In genomic region chr1:179169616-179170467, GRCh38 we compare ENCODE assay signal across 13 cellular contexts. TPM values are rescaled to one million over a fixed set of nuclear protein-coding genes. Genes with fewer than 3 reads are reported as not detected.
A peak's percentile ranks its signal among the peaks of the same experiment; 100 is the strongest.
DNase-seq lines count a peak whose midpoint lies in the region; ATAC-seq, FAIRE-seq and TF ChIP-seq lines count a peak whose summit lies in the region.
"Had no signal": no experiment of that assay in that cellular context is flagged by ENCODE, and none has a peak within 500 bp of the region (broad histone marks: within the 10 kb centered on the region; RNA-seq: fewer than 3 reads in every experiment).

No MANE protein-coding gene starts in this region.

- no peaks in the 10 kb centered on the region for H3K27me3 Mint-ChIP-seq in activated CD4-positive, alpha-beta T cell treated with anti-CD3 and anti-CD28 coated beads for 36 hours

- H3K27ac ChIP-seq in RWPE1 (peak overlapping the region; percentile 58), tibial artery (peak overlapping the region; percentile 30 to 61)

- no peak overlapping the region for H3K4me3 ChIP-seq in tibial artery

- H3K27me3 ChIP-seq in tibial artery = no peaks in the 10 kb centered on the region

- H3K4me1 ChIP-seq in tibial artery = peaks cover 0 to 47% (median 9%) of the 10 kb centered on the region in 4 donors

- TF ChIP-seq POLR2A in GM12892 (IDR thresholded peaks at IDR 0.05; ENCODE audit: low read depth, low read length) = no peak

- TF ChIP-seq CTCF in RWPE1 (conservative IDR thresholded peaks at IDR 0.05; ENCODE audit: low read depth) (no peak), tibial artery (IDR thresholded peaks at IDR 0.05) (no peak)

- H3K27ac Mint-ChIP-seq in activated CD4-positive, alpha-beta T cell treated with anti-CD3 and anti-CD28 coated beads for 36 hours = no peak overlapping the region

- no peaks in the 10 kb centered on the region for H3K9me3 ChIP-seq in tibial artery

- H3K4me3 Mint-ChIP-seq in activated CD4-positive, alpha-beta T cell treated with anti-CD3 and anti-CD28 coated beads for 36 hours = no peak overlapping the region

- POLR2A ChIA-PET in activated CD4-positive, alpha-beta T cell treated with anti-CD3 and anti-CD28 coated beads for 36 hours (lab: Charles Lee) = no interaction called here
- POLR2A ChIA-PET in RWPE1 (lab: Yijun Ruan, JAX; ENCODE audit: low non-redundant PET) = no interaction called here

- FAIRE-seq in GM12892 (lab: Jason Lieb, UNC) = no peak

- no peaks in the 10 kb centered on the region for H3K9me3 Mint-ChIP-seq in activated CD4-positive, alpha-beta T cell treated with anti-CD3 and anti-CD28 coated beads for 36 hours (ENCODE audit: low read depth)

- intact Hi-C loops in activated CD4-positive, alpha-beta T cell treated with anti-CD3 and anti-CD28 coated beads for 36 hours (cut with DNase I, micrococcal nuclease) = no loop called here
- intact Hi-C loops in tibial artery (cut with DNase I; ENCODE audit: low total_unique reads) = no loop called here

- H3K4me1 Mint-ChIP-seq in activated CD4-positive, alpha-beta T cell treated with anti-CD3 and anti-CD28 coated beads for 36 hours = peaks cover 16% of the 10 kb centered on the region

- DNase-seq in activated CD4-positive, alpha-beta T cell treated with anti-CD3 and anti-CD28 coated beads for 36 hours = no peak
- DNase-seq in activated CD4-positive, alpha-beta T cell treated with anti-CD3 and anti-CD28 coated beads, Interleukin-2, amount 50 U/mL, for 1 hour = no peak
- peak; percentile 52 for DNase-seq in RWPE1 (ENCODE audit: low spot score)
- peak; percentile 92 for DNase-seq in fibroblast of peridontal ligament (ENCODE audit: extremely low read depth)
- DNase-seq in tibial artery = no peak
- DNase-seq in GM12892 (ENCODE audit: insufficient read length) = no peak
- DNase-seq: ACHN; activated T-cell treated with anti-CD3 and anti-CD28 coated beads, Interleukin-2, amount 50 U/mL, for 48 hours; effector CD4-positive, alpha-beta T cell; retina; T-helper 2 cell had no signal

- no peaks in the 10 kb centered on the region for H3K36me3 ChIP-seq in tibial artery

- CTCF ChIA-PET in activated CD4-positive, alpha-beta T cell treated with anti-CD3 and anti-CD28 coated beads for 36 hours (lab: Charles Lee) = interaction anchor here (2.0 kb wide), 1 partner anchor 12 kb away, joined by 6 read pairs; no protein-coding TSS in a partner anchor
- CTCF ChIA-PET in RWPE1 (lab: Yijun Ruan, JAX) = interaction anchor here (0.6 kb wide), 1 partner anchor 90 kb away, joined by 3 read pairs; no protein-coding TSS in a partner anchor

- H3K36me3 Mint-ChIP-seq in activated CD4-positive, alpha-beta T cell treated with anti-CD3 and anti-CD28 coated beads for 36 hours (ENCODE audit: low read depth) = peaks cover 2% of the 10 kb centered on the region

- peak; percentile 16 for ATAC-seq in activated CD4-positive, alpha-beta T cell treated with anti-CD3 and anti-CD28 coated beads for 36 hours
- ATAC-seq in HG02610 (IDR thresholded peaks at IDR 0.05; ENCODE audit: unreplicated experiment) (no peak), HG03565 (IDR thresholded peaks at IDR 0.05; ENCODE audit: unreplicated experiment) (no peak)

RNA-seq across cellular contexts. Expression of gene ABL2, which starts 59.6 kb away (rescaled TPM):
- 1 to 10 TPM; 6.6 to 8.4 TPM for total RNA-seq in activated CD4-positive, alpha-beta T cell treated with anti-CD3 and anti-CD28 coated beads for 36 hours
- 2.7 TPM for polyA plus RNA-seq in GM12892 (2012; ENCODE audit: missing spikeins)

Comparison
In these comparisons a context has a peak if more than half of its experiments do, and no peak if none do; other contexts are left out.
1. DNase-seq: peak in RWPE1 (single experiment) and fibroblast of peridontal ligament (single experiment); none in activated CD4-positive, alpha-beta T cell treated with anti-CD3 and anti-CD28 coated beads for 36 hours (single experiment), activated CD4-positive, alpha-beta T cell treated with anti-CD3 and anti-CD28 coated beads, Interleukin-2, amount 50 U/mL, for 1 hour (single experiment), tibial artery (0 of 2) and GM12892 (single experiment).